Comparison of ENCODE assay signal across 1 cellular context in genomic region chr10:71868192-71868697, GRCh38.
TF ChIP-seq lines count a peak whose summit lies in the region.

No MANE protein-coding gene starts in this region.

TF ChIP-seq in K562, 482 proteins besides CTCF, POLR2A, EP300 and RAD21 (continued from another document and continues in another):
- peak; percentile 64 for TF ChIP-seq ATF3 (IDR thresholded peaks at IDR 0.05)
- TF ChIP-seq ATF3 (CRISPR knock-in tag; conservative IDR thresholded peaks at IDR 0.05), result no peak
- peak; percentile 43; the same call in 1 of the 2 replicates for TF ChIP-seq ATF7 (IDR thresholded peaks at IDR 0.05)
- TF ChIP-seq CBX3 (IDR thresholded peaks at IDR 0.05; ENCODE audit: borderline replicate concordance in 1 of 2, low read length in 2 of 2), result 0 out of 3 replicates have a peak, but pooled peaks of 1 of the 2 experiments have one; percentile 14
- TF ChIP-seq ZNF644 (tag; IDR thresholded peaks at IDR 0.05; ENCODE audit: low read depth), result peak; percentile 47; the same call in 1 of the 2 replicates
- 0 out of 2 replicates have a peak, but pooled peaks have one; percentile 26 for TF ChIP-seq THRB (CRISPR knock-in tag; conservative IDR thresholded peaks at IDR 0.05)
- TF ChIP-seq POLR2AphosphoS2 (IDR thresholded peaks at IDR 0.05; ENCODE audit: low read length), result no peak
- no peak for TF ChIP-seq CCNT2 (IDR thresholded peaks at IDR 0.05; ENCODE audit: borderline replicate concordance, extremely low read depth, insufficient read length, low read depth, low read length)
- TF ChIP-seq ZNF384 (IDR thresholded peaks at IDR 0.05; ENCODE audit: low read depth, low read length), result no peak
- 0 out of 2 replicates have a peak, but pooled peaks have one; percentile 55 for TF ChIP-seq PREB (CRISPR knock-in tag; IDR thresholded peaks at IDR 0.05)
- peak; percentile 77; the same call in 1 of the 2 replicates for TF ChIP-seq DMBX1 (CRISPR knock-in tag; IDR thresholded peaks at IDR 0.05; ENCODE audit: borderline replicate concordance)
- peak; percentile 56; the same call in 1 of the 2 replicates for TF ChIP-seq CREB3 (tag; conservative IDR thresholded peaks at IDR 0.05; ENCODE audit: low read depth)
- TF ChIP-seq MBD2 (IDR thresholded peaks at IDR 0.05; ENCODE audit: borderline replicate concordance, low read depth), result no peak
- TF ChIP-seq MEF2D (tag; conservative IDR thresholded peaks at IDR 0.05; ENCODE audit: low read depth), result peak; percentile 79; the same call in 1 of the 2 replicates
- TF ChIP-seq BACH1 (tag; IDR thresholded peaks at IDR 0.05), result peak; percentile 46; the same call in 1 of the 2 replicates
- peak in 1 of 2 experiments; percentile 43; a peak in 1 of 4 replicates for TF ChIP-seq ZNF639 (CRISPR knock-in tag; conservative IDR thresholded peaks at IDR 0.05 in 1 of 2, IDR thresholded peaks at IDR 0.05 in 1 of 2)
- peak; percentile 21; the same call in 1 of the 2 replicates for TF ChIP-seq SOX6 (IDR thresholded peaks at IDR 0.05)
- TF ChIP-seq SMARCA4 (IDR thresholded peaks at IDR 0.05), result peak; percentile 67; the same call in 1 of the 2 replicates
- peak; percentile 32; the same call in 1 of the 2 replicates for TF ChIP-seq FOXJ2 (tag; IDR thresholded peaks at IDR 0.05)
- TF ChIP-seq HBP1 (CRISPR knock-in tag; IDR thresholded peaks at IDR 0.05), result 0 out of 2 replicates have a peak, but pooled peaks have one; percentile 11
- TF ChIP-seq TEAD2 (tag; IDR thresholded peaks at IDR 0.05), result 0 out of 2 replicates have a peak, but pooled peaks have one; percentile 25
- TF ChIP-seq FOXK1 (CRISPR knock-in tag; IDR thresholded peaks at IDR 0.05; ENCODE audit: borderline replicate concordance), result no peak
- TF ChIP-seq MED1 (CRISPR knock-in tag; IDR thresholded peaks at IDR 0.05; ENCODE audit: borderline replicate concordance), result no peak
- TF ChIP-seq CXXC5 (CRISPR knock-in tag; IDR thresholded peaks at IDR 0.05), result peak; percentile 67
- TF ChIP-seq TFAP4 (CRISPR knock-in tag; IDR thresholded peaks at IDR 0.05; ENCODE audit: borderline replicate concordance), result peak; percentile 66
- peak; percentile 47; the same call in 1 of the 2 replicates for TF ChIP-seq HLTF (IDR thresholded peaks at IDR 0.05)
- peak in 1 of 2 experiments; percentile 38; a peak in 1 of 4 replicates for TF ChIP-seq TRIM24 (IDR thresholded peaks at IDR 0.05)
- peak; percentile 69 for TF ChIP-seq MAX (CRISPR knock-in tag; IDR thresholded peaks at IDR 0.05)
- 0 out of 2 replicates have a peak, but pooled peaks have one; percentile 18 for TF ChIP-seq EHMT2 (IDR thresholded peaks at IDR 0.05)
- TF ChIP-seq ZNF740 (CRISPR knock-in tag; IDR thresholded peaks at IDR 0.05), result no peak
- TF ChIP-seq ZNF740 (tag; IDR thresholded peaks at IDR 0.05), result 0 out of 4 replicates have a peak, but pooled peaks of 1 of the 2 experiments have one; percentile 55
- no peak for TF ChIP-seq GABPB2 (CRISPR knock-in tag; conservative IDR thresholded peaks at IDR 0.05)
- no peak for TF ChIP-seq PBX2 (CRISPR knock-in tag; IDR thresholded peaks at IDR 0.05; ENCODE audit: low read depth)
- peak; percentile 65 for TF ChIP-seq PBX2 (tag; conservative IDR thresholded peaks at IDR 0.05; ENCODE audit: low read depth)
- no peak for TF ChIP-seq TGIF2 (CRISPR knock-in tag; IDR thresholded peaks at IDR 0.05)
- TF ChIP-seq PTTG1 (tag; IDR thresholded peaks at IDR 0.05; ENCODE audit: low read depth), result no peak
- 0 out of 2 replicates have a peak, but pooled peaks have one; percentile 7 for TF ChIP-seq NFIX (CRISPR knock-in tag; IDR thresholded peaks at IDR 0.05; ENCODE audit: low read depth)
- TF ChIP-seq SUPT5H (IDR thresholded peaks at IDR 0.05), result no peak
- TF ChIP-seq KAT7 (CRISPR knock-in tag; IDR thresholded peaks at IDR 0.05; ENCODE audit: borderline replicate concordance), result no peak; the same call in 1 of the 2 replicates
- no peak for TF ChIP-seq RNF2 (IDR thresholded peaks at IDR 0.05)
- TF ChIP-seq ZNF79 (CRISPR knock-in tag; IDR thresholded peaks at IDR 0.05; ENCODE audit: low read depth), result peak; percentile 11; the same call in 1 of the 2 replicates
- peak; percentile 36; the same call in 1 of the 2 replicates for TF ChIP-seq GABPA (tag; conservative IDR thresholded peaks at IDR 0.05; ENCODE audit: low read depth)
- no peak for TF ChIP-seq ZNF124 (CRISPR knock-in tag; IDR thresholded peaks at IDR 0.05)
- TF ChIP-seq CEBPG (CRISPR knock-in tag; IDR thresholded peaks at IDR 0.05), result no peak
- peak; percentile 40 to 81; a peak in 3 of 4 replicates for TF ChIP-seq CEBPG (tag; conservative IDR thresholded peaks at IDR 0.05 in 1 of 2, IDR thresholded peaks at IDR 0.05 in 1 of 2)
- peak in 1 of 2 experiments; percentile 51; a peak in 1 of 4 replicates for TF ChIP-seq ARNT (IDR thresholded peaks at IDR 0.05)
- peak; percentile 46; the same call in 1 of the 2 replicates for TF ChIP-seq VEZF1 (CRISPR knock-in tag; IDR thresholded peaks at IDR 0.05)
- TF ChIP-seq ATF1 (CRISPR knock-in tag; IDR thresholded peaks at IDR 0.05), result no peak
- 0 out of 2 replicates have a peak, but pooled peaks have one; percentile 39 for TF ChIP-seq ATF1 (tag; IDR thresholded peaks at IDR 0.05)
- 0 out of 2 replicates have a peak, but pooled peaks have one; percentile 9 for TF ChIP-seq GMEB1 (CRISPR knock-in tag; IDR thresholded peaks at IDR 0.05)
- TF ChIP-seq MEIS2 (IDR thresholded peaks at IDR 0.05; ENCODE audit: partially characterized antibody), result peak; percentile 13
- TF ChIP-seq NFRKB (IDR thresholded peaks at IDR 0.05; ENCODE audit: low read depth), result peak; percentile 72; the same call in 1 of the 2 replicates
- 0 out of 2 replicates have a peak, but pooled peaks have one; percentile 30 for TF ChIP-seq KLF1 (tag; IDR thresholded peaks at IDR 0.05)
